ENCODE assay signal across 8 cellular contexts in the genomic region with DNA sequence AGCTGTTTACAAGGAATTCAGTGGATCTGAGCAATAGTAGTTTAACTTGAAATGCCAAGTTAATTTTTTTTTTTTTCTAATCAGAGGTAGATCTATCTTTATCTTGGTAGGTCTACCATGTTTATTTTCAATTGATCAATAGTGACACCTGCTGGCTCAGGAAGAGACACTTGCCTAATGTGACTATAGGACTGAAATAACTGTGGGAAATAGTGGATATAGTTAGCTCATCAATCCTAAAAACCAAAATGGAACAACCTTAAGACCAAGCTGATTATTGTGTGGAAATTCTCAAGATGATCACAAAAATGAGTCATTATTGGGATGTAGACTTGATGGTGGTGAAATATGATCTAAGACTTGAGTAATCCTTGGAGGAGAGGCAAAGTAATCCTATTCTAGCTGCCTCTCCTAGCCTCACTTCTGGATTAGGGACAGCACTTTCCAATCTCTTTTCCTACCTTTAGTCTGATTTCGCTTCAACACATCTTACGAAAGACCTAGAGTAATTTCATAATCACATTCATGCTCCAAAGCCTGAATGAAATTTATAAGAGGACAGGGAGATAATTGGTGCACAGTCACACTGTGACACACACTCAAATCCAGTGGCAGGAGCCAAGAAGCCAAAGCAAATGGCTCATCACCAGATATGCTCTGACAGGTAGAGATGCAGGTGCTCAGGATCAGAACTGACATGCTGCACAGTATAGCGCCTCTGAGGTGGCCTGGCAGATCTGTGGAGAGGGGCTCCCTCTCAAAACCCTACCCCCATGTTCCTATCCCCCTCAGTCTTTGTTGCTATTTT.
A peak's percentile ranks its signal among the peaks of the same experiment; 100 is the strongest.
DNase-seq lines count a peak whose midpoint lies in the region; ATAC-seq and TF ChIP-seq lines count a peak whose summit lies in the region.

No MANE protein-coding gene starts in this region.

- ATAC-seq in HG03442 (IDR thresholded peaks at IDR 0.05; ENCODE audit: unreplicated experiment) (peak; percentile 63), GM19023 (IDR thresholded peaks at IDR 0.05; ENCODE audit: unreplicated experiment) (no peak)

- H3K27ac ChIP-seq in OCI-LY3 (ENCODE audit: low read length), result no peak overlapping the region

- H3K79me2 ChIP-seq in OCI-LY3 (ENCODE audit: low read length), result no peaks in the 10 kb centered on the region

- TF ChIP-seq CTCF in AG04449 (IDR thresholded peaks at IDR 0.05; ENCODE audit: insufficient read depth, low read length, missing control alignments) (peak; percentile 38), GM12865 (IDR thresholded peaks at IDR 0.05; ENCODE audit: insufficient read depth, low read depth, low read length, missing control alignments) (peak; percentile 46), OCI-LY3 (IDR thresholded peaks at IDR 0.05; ENCODE audit: low read depth, low read length) (peak; percentile 58), fibroblast of mammary gland (conservative IDR thresholded peaks at IDR 0.05; ENCODE audit: control insufficient read depth, insufficient read depth, low read depth, low read length) (peak; percentile 48)

- H3K36me3 ChIP-seq in OCI-LY3 (replicated peaks; ENCODE audit: low read depth, low read length), result no peaks in the 10 kb centered on the region

- no peak for DNase-seq in AG04449 (ENCODE audit: low read depth, low spot score)
- DNase-seq in GM12865 (ENCODE audit: low read depth), result peak; percentile 68
- DNase-seq in fibroblast of mammary gland (ENCODE audit: low read depth), result peak; percentile 94
- DNase-seq in retina, result peak; percentile 1
- DNase-seq in COR-L47 (lab: John Stamatoyannopoulos, UW), result no peak

- peaks cover 3% of the 10 kb centered on the region; the same call in 1 of the 2 replicates for H3K4me1 ChIP-seq in OCI-LY3 (ENCODE audit: low read length)

- CTCF ChIA-PET in AG04449 (lab: Yijun Ruan, JAX), result interaction anchor here (0.6 to 3.8 kb wide), 29 partner anchors 8 to 1046 kb away, joined by 3 to 32 read pairs (median 4); no protein-coding TSS in a partner anchor

- H3K27me3 ChIP-seq in OCI-LY3 (ENCODE audit: low read depth, low read length), result peaks cover 6% of the 10 kb centered on the region; the same call in 1 of the 2 replicates

- POLR2A ChIA-PET in AG04449 (lab: Yijun Ruan, JAX), result interaction anchor here (0.6 kb wide), 1 partner anchor 133 kb away, joined by 4 read pairs; no protein-coding TSS in a partner anchor

- H3K4me3 ChIP-seq in AG04449 (ENCODE audit: low read depth, low read length) (no peak overlapping the region), GM12865 (ENCODE audit: low read depth, low read length) (no peak overlapping the region), OCI-LY3 (ENCODE audit: low read length) (no peak overlapping the region), fibroblast of mammary gland (ENCODE audit: control insufficient read depth, low read depth, low read length) (no peak overlapping the region)

- no peak overlapping the region for H3K9ac ChIP-seq in OCI-LY3 (ENCODE audit: low read length)

- no peak overlapping the region for H2AFZ ChIP-seq in OCI-LY3 (ENCODE audit: low read depth, low read length)

- no peak overlapping the region for H3K4me2 ChIP-seq in OCI-LY3 (ENCODE audit: low read length)

- H4K20me1 ChIP-seq in OCI-LY3 (ENCODE audit: insufficient read depth, low read length), result no peaks in the 10 kb centered on the region

- H3K9me3 ChIP-seq in OCI-LY3 (ENCODE audit: insufficient read depth, low read length), result no peaks in the 10 kb centered on the region

Comparison
In these comparisons a context has a peak if more than half of its experiments do, and no peak if none do; other contexts are left out.
1. DNase-seq: peak in GM12865 (single experiment), fibroblast of mammary gland (single experiment) and retina (single experiment); none in AG04449 (single experiment) and COR-L47 (single experiment).
2. Peak in every context shown above with its lines, with median percentiles within 50 percentile points of each other: CTCF ChIP-seq.